Comparison of ENCODE assay signal across 8 cellular contexts in the genomic region with DNA sequence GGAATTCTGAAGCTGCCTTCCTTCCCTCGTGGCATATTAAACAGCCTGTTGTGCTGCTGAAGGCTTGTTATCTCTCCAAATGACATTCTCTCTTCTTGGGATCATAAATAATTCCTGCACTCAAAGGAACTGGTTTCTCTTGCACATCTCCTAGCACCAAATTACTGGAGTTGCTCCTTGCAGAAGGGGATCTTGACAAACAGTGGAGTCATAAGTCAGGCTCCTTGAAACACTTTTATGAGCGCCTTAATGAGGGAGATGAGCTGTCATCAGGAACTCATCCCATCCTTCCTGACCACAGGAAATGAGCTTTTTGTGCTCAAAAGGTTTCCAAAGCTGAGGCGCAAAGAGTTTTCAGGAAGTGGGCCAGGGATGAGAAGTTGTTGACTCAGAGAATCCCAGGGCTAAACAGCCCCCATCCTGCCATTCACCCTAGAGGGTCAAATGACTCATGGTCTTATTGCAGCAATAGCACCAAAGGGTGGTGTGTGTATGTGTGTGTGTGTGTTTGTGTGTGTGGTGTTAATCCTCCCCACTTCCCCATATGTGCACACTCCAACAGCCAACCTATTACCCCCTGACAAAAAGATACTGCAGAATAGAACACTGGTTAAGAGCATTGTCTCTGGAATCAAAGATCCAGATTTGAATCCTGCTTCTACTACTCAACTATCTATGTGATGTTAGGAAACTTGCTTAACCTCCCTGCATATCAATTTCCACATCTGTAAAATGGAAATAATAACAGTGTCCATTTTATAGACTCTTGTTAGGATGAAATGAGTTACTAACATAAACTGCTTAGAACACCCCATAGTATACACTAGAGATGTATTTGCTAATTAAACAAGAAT. TPM values are rescaled to one million over a fixed set of nuclear protein-coding genes. Genes with fewer than 3 reads are reported as not detected.
DNase-seq lines count a peak whose midpoint lies in the region; ATAC-seq and TF ChIP-seq lines count a peak whose summit lies in the region.

No MANE protein-coding gene starts in this region.

- no peak for TF ChIP-seq CTCF in GM13977 (IDR thresholded peaks at IDR 0.05; ENCODE audit: extremely low read depth, insufficient read depth, missing control alignments)

- in situ Hi-C loops in GM13977 (cut with MboI; ENCODE audit: low pct_unique_long_range_greater_than_20kb, low sequenced_read_pairs, unreplicated experiment), result no loop called here

- ATAC-seq in GM21447 (IDR thresholded peaks at IDR 0.05; ENCODE audit: unreplicated experiment) (no peak), GM18502 (IDR thresholded peaks at IDR 0.05; ENCODE audit: poor library complexity, unreplicated experiment) (no peak), HG03139 (IDR thresholded peaks at IDR 0.05; ENCODE audit: unreplicated experiment) (no peak)

- DNase-seq in GM03348 (ENCODE audit: low spot score) (peak; percentile 88), fibroblast of gingiva (ENCODE audit: low read depth) (peak; percentile 99), renal cortical epithelial cell (ENCODE audit: low read depth) (peak; percentile 99), GM13977 (ENCODE audit: low spot score) (no peak)

TF ChIP-seq in PFSK-1, 5 proteins besides CTCF, POLR2A, EP300 and RAD21:
- TF ChIP-seq, protein P1, sequence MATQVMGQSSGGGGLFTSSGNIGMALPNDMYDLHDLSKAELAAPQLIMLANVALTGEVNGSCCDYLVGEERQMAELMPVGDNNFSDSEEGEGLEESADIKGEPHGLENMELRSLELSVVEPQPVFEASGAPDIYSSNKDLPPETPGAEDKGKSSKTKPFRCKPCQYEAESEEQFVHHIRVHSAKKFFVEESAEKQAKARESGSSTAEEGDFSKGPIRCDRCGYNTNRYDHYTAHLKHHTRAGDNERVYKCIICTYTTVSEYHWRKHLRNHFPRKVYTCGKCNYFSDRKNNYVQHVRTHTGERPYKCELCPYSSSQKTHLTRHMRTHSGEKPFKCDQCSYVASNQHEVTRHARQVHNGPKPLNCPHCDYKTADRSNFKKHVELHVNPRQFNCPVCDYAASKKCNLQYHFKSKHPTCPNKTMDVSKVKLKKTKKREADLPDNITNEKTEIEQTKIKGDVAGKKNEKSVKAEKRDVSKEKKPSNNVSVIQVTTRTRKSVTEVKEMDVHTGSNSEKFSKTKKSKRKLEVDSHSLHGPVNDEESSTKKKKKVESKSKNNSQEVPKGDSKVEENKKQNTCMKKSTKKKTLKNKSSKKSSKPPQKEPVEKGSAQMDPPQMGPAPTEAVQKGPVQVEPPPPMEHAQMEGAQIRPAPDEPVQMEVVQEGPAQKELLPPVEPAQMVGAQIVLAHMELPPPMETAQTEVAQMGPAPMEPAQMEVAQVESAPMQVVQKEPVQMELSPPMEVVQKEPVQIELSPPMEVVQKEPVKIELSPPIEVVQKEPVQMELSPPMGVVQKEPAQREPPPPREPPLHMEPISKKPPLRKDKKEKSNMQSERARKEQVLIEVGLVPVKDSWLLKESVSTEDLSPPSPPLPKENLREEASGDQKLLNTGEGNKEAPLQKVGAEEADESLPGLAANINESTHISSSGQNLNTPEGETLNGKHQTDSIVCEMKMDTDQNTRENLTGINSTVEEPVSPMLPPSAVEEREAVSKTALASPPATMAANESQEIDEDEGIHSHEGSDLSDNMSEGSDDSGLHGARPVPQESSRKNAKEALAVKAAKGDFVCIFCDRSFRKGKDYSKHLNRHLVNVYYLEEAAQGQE (IDR thresholded peaks at IDR 0.05; ENCODE audit: insufficient read depth in 1 of 2, low read depth in 2 of 2, low read length in 2 of 2), result peak in 1 of 2 experiments; percentile 76; a peak in 2 of 4 replicates
- TF ChIP-seq TAF1 (IDR thresholded peaks at IDR 0.05; ENCODE audit: borderline replicate concordance, insufficient read depth, low read length) (peak; percentile 71; the same call in 1 of the 2 replicates), FOXP2 (optimal IDR thresholded peaks at IDR 0.05; ENCODE audit: borderline replicate concordance, extremely low read depth, extremely low read length, insufficient read depth) (peak; percentile 90), SIN3A (IDR thresholded peaks at IDR 0.05; ENCODE audit: borderline replicate concordance, insufficient read depth, low read length) (peak; percentile 74; the same call in 1 of the 2 replicates), POLR2AphosphoS5 (IDR thresholded peaks at IDR 0.05; ENCODE audit: low read depth, low read length) (peak; percentile 62)

RNA-seq across cellular contexts. Expression of gene PHC2, which starts 2.8 kb away (rescaled TPM):
- polyA plus RNA-seq in PFSK-1 (2012; ENCODE audit: insufficient read length, low read depth), result 80.6 TPM
- total RNA-seq in renal cortical epithelial cell, result 147 and 187 TPM in 2 replicates

RNA-seq across cellular contexts. Expression of gene ZSCAN20, which starts 38.7 kb away (rescaled TPM):
- polyA plus RNA-seq in PFSK-1 (2012; ENCODE audit: insufficient read length, low read depth), result 1.7 TPM
- total RNA-seq in renal cortical epithelial cell, result 7.6 and 15.9 TPM in 2 replicates
